Comparison of ENCODE assay signal across 8 cellular contexts in the genomic region with DNA sequence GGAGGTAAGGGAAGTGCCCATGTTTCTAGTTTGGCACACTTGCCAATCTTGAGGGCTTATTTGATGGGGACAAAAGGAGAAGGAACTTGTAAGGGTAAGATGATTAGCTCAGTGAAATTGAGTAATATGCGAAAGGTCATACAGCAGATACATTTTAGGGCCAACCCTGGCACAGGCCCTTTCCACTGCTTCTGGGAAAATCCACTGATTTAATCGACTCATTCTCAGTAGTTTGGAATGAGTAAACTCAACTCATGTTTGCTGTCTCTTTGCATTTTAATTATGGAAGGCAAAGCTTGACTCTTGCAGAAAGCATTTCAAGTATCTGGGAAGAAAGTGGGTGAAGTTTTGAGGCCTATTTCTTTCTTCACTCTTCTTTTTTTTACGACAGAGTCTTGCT. TPM values are rescaled to one million over a fixed set of nuclear protein-coding genes. Genes with fewer than 3 reads are reported as not detected.
A peak's percentile ranks its signal among the peaks of the same experiment; 100 is the strongest.
DNase-seq lines count a peak whose midpoint lies in the region; ATAC-seq, FAIRE-seq and TF ChIP-seq lines count a peak whose summit lies in the region.

No MANE protein-coding gene starts in this region.

- POLR2A ChIA-PET in MCF 10A (lab: Yijun Ruan, JAX) = interaction anchor here (0.6 to 2.6 kb wide), 6 partner anchors 10 to 99 kb away, joined by 3 to 7 read pairs (median 4); a partner anchor contains a TSS

- no peak for ATAC-seq in naive B cell (ENCODE audit: low read depth in 2 of 2)
- ATAC-seq in HG02885 (IDR thresholded peaks at IDR 0.05; ENCODE audit: poor library complexity, unreplicated experiment) = no peak

- H3K27me3 Mint-ChIP-seq in MCF 10A (ENCODE audit: insufficient read depth, unreplicated experiment) = no peaks in the 10 kb centered on the region
- no peaks in the 10 kb centered on the region for H3K27me3 Mint-ChIP-seq in naive B cell

- no peak for FAIRE-seq in HTR-8/SVneo (lab: Jason Lieb, UNC)

- no peak overlapping the region for H3K4me3 Mint-ChIP-seq in MCF 10A (ENCODE audit: unreplicated experiment)
- no peak overlapping the region for H3K4me3 Mint-ChIP-seq in naive B cell

- no peaks in the 10 kb centered on the region for H3K9me3 ChIP-seq in MG63

- H3K36me3 ChIP-seq in MG63 = peaks cover 41% of the 10 kb centered on the region

- H3K27me3 ChIP-seq in MG63 = no peaks in the 10 kb centered on the region

- CTCF ChIA-PET in MCF 10A (lab: Yijun Ruan, JAX) = interaction anchor here (0.7 to 0.8 kb wide), 2 partner anchors 70 to 363 kb away, joined by 4 read pairs; no protein-coding TSS in a partner anchor

- peak overlapping the region; percentile 62 for H3K27ac Mint-ChIP-seq in MCF 10A (ENCODE audit: low read depth, unreplicated experiment)
- H3K27ac Mint-ChIP-seq in naive B cell = peak overlapping the region; percentile 4 to 85 (median 36)

- DNase-seq in AML-193 (lab: John Stamatoyannopoulos, UW) (peak; percentile 74 to 87), MG63 (peak; percentile 85), MCF 10A (ENCODE audit: unreplicated experiment) (no peak), naive B cell (no peak), NCI-H2081 (lab: John Stamatoyannopoulos, UW) (no peak), DMS79 treated with DMSO at 0.1 percent for 48 hours (lab: John Stamatoyannopoulos, UW) (no peak), HTR-8/SVneo (ENCODE audit: insufficient read length, low spot score) (no peak)

- peaks cover 12% of the 10 kb centered on the region for H3K4me1 Mint-ChIP-seq in MCF 10A (ENCODE audit: insufficient read depth, unreplicated experiment)
- peaks cover 14 to 33% (median 15%) of the 10 kb centered on the region in 3 donors for H3K4me1 Mint-ChIP-seq in naive B cell

- H3K36me3 Mint-ChIP-seq in MCF 10A (ENCODE audit: insufficient read depth, unreplicated experiment) = peaks cover 61% of the 10 kb centered on the region
- no peaks in the 10 kb centered on the region for H3K36me3 Mint-ChIP-seq in naive B cell

- H3K9me3 Mint-ChIP-seq in MCF 10A (ENCODE audit: unreplicated experiment) (no peaks in the 10 kb centered on the region), naive B cell (no peaks in the 10 kb centered on the region)

- intact Hi-C loops in MCF 10A (cut with micrococcal nuclease) = no loop called here

- no TSS peak for BruUV-seq in MCF 10A (replicated peaks; lab: Mats Ljungman, UMichigan)

- TF ChIP-seq CTCF in MCF 10A (IDR thresholded peaks at IDR 0.05; ENCODE audit: unreplicated experiment) = no peak

- no peak overlapping the region for H3K4me3 ChIP-seq in MG63

RNA-seq across cellular contexts. Expression of a gene that starts 20.0 kb away (rescaled TPM):
- 50.5 and 57.7 TPM in 2 replicates for total RNA-seq in MG63 (2014; rRNA removed; shearing (Covaris generic); ENCODE audit: low replicate concordance)
- 64.2 and 74.7 TPM in 2 replicates for total RNA-seq in MCF 10A (2022)
- 100 to 1,000 TPM; 150 to 257 (median 154) TPM for polyA plus RNA-seq in naive B cell (ENCODE audit: low read depth in 6 of 6)

RNA-seq across cellular contexts. Expression of a gene that starts 49.8 kb away (rescaled TPM):
- 273 and 328 TPM in 2 replicates for total RNA-seq in MG63 (2014; rRNA removed; shearing (Covaris generic); ENCODE audit: low replicate concordance)
- total RNA-seq in MCF 10A (2022) = 380 and 438 TPM in 2 replicates
- polyA plus RNA-seq in naive B cell (ENCODE audit: low read depth in 6 of 6) = 100 to 1,000 TPM in 5 of 6 donors, 10 to 100 TPM in 1; 85.4 to 213 (median 173) TPM

Comparison
In these comparisons a context has a peak if more than half of its experiments do, and no peak if none do; other contexts are left out.
1. DNase-seq: peak in AML-193 (2 of 2) and MG63 (single experiment); none in MCF 10A (single experiment), naive B cell (single experiment), NCI-H2081 (0 of 2), DMS79 treated with DMSO at 0.1 percent for 48 hours (single experiment) and HTR-8/SVneo (single experiment).